20 cellular contexts compared by ENCODE assay signal in genomic region chr13:55893541-55893940, GRCh38.
"Had no signal": no experiment of that assay in that cellular context is flagged by ENCODE, and none has a peak within 500 bp of the region (broad histone marks: within the 10 kb centered on the region; RNA-seq: fewer than 3 reads in every experiment).

No MANE protein-coding gene starts in this region.

- H3K9me3 ChIP-seq: adrenal gland, SJCRH30, SK-N-SH had no signal

- H3K9ac ChIP-seq: SK-N-SH had no signal

- H3K4me1 ChIP-seq: adrenal gland, SJCRH30 had no signal

- H3K27ac ChIP-seq: adrenal gland, SJCRH30 had no signal

- H3K27me3 ChIP-seq: adrenal gland, SJCRH30 had no signal

- ATAC-seq: activated CD4-positive, alpha-beta T cell treated with anti-CD3 and anti-CD28 coated beads for 36 hours; activated CD8-positive, alpha-beta T cell treated with anti-CD3 and anti-CD28 coated beads for 36 hours had no signal

- DNase-seq: activated CD4-positive, alpha-beta T cell treated with anti-CD3 and anti-CD28 coated beads for 36 hours; activated CD4-positive, CD25-positive, alpha-beta regulatory T cell; activated CD8-positive, alpha-beta memory T cell treated with anti-CD3 and anti-CD28 coated beads, Interleukin-2, amount 50 U/mL, for 48 hours; activated CD8-positive, alpha-beta T cell treated with anti-CD3 and anti-CD28 coated beads for 36 hours; activated naive CD4-positive, alpha-beta T cell treated with anti-CD3 and anti-CD28 coated beads, Interleukin-2, amount 50 U/mL, for 16 hours; activated naive CD8-positive, alpha-beta T cell treated with anti-CD3 and anti-CD28 coated beads, Interleukin-2, amount 10 ng/mL, durations not matched to agents 7 days and 5 days; activated T-cell treated with anti-CD3 and anti-CD28 coated beads, Interleukin-2, amount 50 U/mL, for 1 hour; adrenal gland; central memory CD4-positive, alpha-beta T cell; NCI-H1105 treated with DMSO at 0.1 percent for 48 hours; NCI-H1436 treated with DMSO at 0.1 percent for 48 hours; NCI-H187; NCI-H2081; NCI-H510A treated with DMSO at 0.1 percent for 48 hours; NCI-H69; Right ventricle myocardium superior; RPMI8226; SJCRH30; SK-N-SH; SW 1271 had no signal

- H3K4me3 ChIP-seq: adrenal gland, SJCRH30 had no signal

- H3K4me2 ChIP-seq: SK-N-SH had no signal

- H3K36me3 ChIP-seq: adrenal gland, SJCRH30 had no signal
